ENCODE assay signal across 8 cellular contexts in the genomic region with DNA sequence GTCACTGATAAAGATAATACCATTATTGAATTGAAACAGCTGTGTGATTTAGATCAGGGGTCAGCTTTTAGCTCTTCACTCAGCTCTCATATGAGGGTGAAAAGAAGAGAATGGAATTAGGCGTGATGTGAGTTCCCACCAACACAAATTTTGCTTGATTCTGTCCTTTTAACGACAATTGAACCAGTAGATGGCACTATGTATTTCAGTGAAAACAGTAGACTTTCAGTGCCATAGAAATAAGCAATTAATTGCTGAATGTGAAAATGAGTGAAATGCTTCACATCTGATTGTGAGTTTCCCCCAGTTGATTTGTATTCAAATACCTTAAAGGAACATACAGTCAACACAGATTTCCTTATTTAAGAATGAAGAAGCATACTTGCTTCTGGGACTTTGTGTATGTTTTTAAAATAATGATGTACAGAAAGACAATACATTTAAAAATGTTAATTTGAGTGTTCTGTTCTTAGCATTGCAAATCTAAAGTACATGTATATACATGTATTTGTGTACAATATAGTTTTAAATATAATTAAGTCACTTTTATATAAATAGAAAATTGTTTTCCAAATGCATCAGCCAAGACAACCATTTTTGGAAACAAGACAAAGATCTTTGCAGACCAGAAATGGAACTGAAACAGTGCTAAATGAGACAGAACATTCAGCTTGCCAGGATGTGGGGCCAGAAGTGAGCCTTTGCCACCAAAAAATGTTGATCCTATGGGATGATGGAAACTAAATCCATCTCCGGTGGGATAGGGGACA.
DNase-seq lines count a peak whose midpoint lies in the region; TF ChIP-seq lines count a peak whose summit lies in the region.

No MANE protein-coding gene starts in this region.

- POLR2A ChIA-PET in HEK293T (lab: Yijun Ruan, JAX): interaction anchor here (0.6 kb wide), 1 partner anchor 1058 kb away, joined by 3 read pairs; no protein-coding TSS in a partner anchor

- CTCF ChIA-PET in HEK293T (lab: Yijun Ruan, JAX): interaction anchor here (0.6 to 1.4 kb wide), 8 partner anchors 10 to 251 kb away, joined by 3 to 13 read pairs (median 3); a partner anchor contains a TSS

- no peak for TF ChIP-seq POLR2A in NB4 (IDR thresholded peaks at IDR 0.05; ENCODE audit: extremely low read depth, insufficient read length)

- no peak overlapping the region for H3K4me3 ChIP-seq in NB4 (ENCODE audit: low read depth, low read length)
- no peak overlapping the region for H3K4me3 ChIP-seq in epithelial cell of proximal tubule (ENCODE audit: low read depth, low read length)

- DNase-seq in SKM-1 treated with dmso at 0.1 percent for 144 hours (lab: John Stamatoyannopoulos, UW; ENCODE audit: unreplicated experiment) (peak; percentile 20), SKM-1 (lab: John Stamatoyannopoulos, UW; ENCODE audit: unreplicated experiment) (no peak), HEK293T (ENCODE audit: extremely low spot score) (peak; percentile 17), NB4 (ENCODE audit: low read depth) (peak; percentile 19), epithelial cell of proximal tubule (ENCODE audit: low read depth) (no peak), smooth muscle cell of the brain vasculature (ENCODE audit: low read depth, low spot score) (peak; percentile 6), activated T-cell treated with anti-CD3 and anti-CD28 coated beads for 4 hours (no peak)
- DNase-seq in stimulated activated CD4-positive, alpha-beta T cell treated with anti-CD3 and anti-CD28 coated beads, Interleukin-1b, Interleukin-23, amount 100 ng/mL, for 48 hours: no peak

- TF ChIP-seq CTCF in NB4 (IDR thresholded peaks at IDR 0.05; ENCODE audit: low read depth, low read length): no peak
- TF ChIP-seq CTCF in epithelial cell of proximal tubule (conservative IDR thresholded peaks at IDR 0.05; ENCODE audit: low read depth, low read length): peak; percentile 68

TF ChIP-seq in HEK293T, 16 proteins besides CTCF, POLR2A, EP300 and RAD21:
- TF ChIP-seq CTBP1 (IDR thresholded peaks at IDR 0.05; ENCODE audit: borderline replicate concordance) (no peak), NFRKB (IDR thresholded peaks at IDR 0.05) (no peak), ARNT (IDR thresholded peaks at IDR 0.05) (no peak), FOXM1 (IDR thresholded peaks at IDR 0.05; ENCODE audit: borderline replicate concordance) (no peak)

Comparison
In these comparisons a context has a peak if more than half of its experiments do, and no peak if none do; other contexts are left out.
1. DNase-seq: peak in SKM-1 treated with dmso at 0.1 percent for 144 hours (single experiment), HEK293T (single experiment), NB4 (single experiment) and smooth muscle cell of the brain vasculature (single experiment); none in SKM-1 (single experiment), epithelial cell of proximal tubule (single experiment), stimulated activated CD4-positive, alpha-beta T cell treated with anti-CD3 and anti-CD28 coated beads, Interleukin-1b, Interleukin-23, amount 100 ng/mL, for 48 hours (single experiment) and activated T-cell treated with anti-CD3 and anti-CD28 coated beads for 4 hours (single experiment).